8 cellular contexts compared by ENCODE assay signal in the genomic region with DNA sequence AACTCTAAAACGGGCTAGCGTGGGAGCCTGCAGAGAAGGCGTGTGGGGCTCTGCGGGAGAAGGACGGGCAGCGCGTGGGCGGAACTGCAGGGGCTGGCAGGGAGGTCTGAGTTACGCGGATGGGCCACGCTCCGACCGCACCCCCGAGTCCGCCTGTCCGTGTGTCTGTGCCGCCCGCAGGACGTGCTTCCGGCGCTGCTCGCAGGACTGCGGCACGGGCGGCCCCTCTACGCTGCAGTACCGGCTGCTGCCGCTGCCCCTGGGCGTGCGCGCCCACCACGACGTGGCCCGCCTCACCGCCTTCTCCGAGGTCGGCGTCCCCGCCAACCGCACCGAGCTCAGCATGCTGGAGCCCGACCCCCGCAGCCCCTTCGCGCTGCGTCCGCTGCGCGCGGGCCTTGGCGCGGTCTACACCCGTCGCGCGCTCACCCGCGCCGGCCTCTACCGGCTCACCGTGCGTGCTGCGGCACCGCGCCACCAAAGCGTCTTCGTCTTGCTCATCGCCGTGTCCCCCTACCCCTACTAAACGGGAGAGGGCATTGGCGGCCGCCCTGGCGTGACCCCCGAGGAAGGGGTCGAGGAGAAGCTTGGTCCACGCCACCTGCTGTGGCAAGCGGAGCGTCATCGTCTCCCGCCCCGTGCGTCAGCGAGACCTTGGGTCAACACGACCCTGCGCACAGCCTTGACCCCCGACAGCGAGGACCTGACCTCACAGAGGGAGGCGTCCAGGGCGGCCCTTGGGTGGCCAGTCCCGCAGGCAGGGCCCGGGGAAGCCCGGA. TPM values are rescaled to one million over a fixed set of nuclear protein-coding genes. Genes with fewer than 3 reads are reported as not detected.
A peak's percentile ranks its signal among the peaks of the same experiment; 100 is the strongest.
DNase-seq lines count a peak whose midpoint lies in the region; ATAC-seq and TF ChIP-seq lines count a peak whose summit lies in the region.

No MANE protein-coding gene starts in this region.

- POLR2A ChIA-PET in WTC11 (lab: Charles Lee) = interaction anchor here (0.6 kb wide), 1 partner anchor 1662 kb away, joined by 3 read pairs; the partner anchor contains the start of gene ZER1

- peaks cover 35% of the 10 kb centered on the region for H3K27me3 Mint-ChIP-seq in WTC11 (ENCODE audit: low read depth)

- ATAC-seq in WTC11 (peak; percentile 88), GM18517 (IDR thresholded peaks at IDR 0.05; ENCODE audit: unreplicated experiment) (no peak), HG02981 (IDR thresholded peaks at IDR 0.05; ENCODE audit: unreplicated experiment) (no peak)

- H3K4me1 Mint-ChIP-seq in WTC11 = peaks cover 12% of the 10 kb centered on the region; the same call in 1 of the 2 replicates

- peak overlapping the region; percentile 70 for H2AFZ ChIP-seq in neuron (ENCODE audit: low read depth, low read length)

- DNase-seq in ACHN = peak; percentile 28
- peak; percentile 45 for DNase-seq in GM19240 (ENCODE audit: insufficient read length, low spot score)
- peak; percentile 76 for DNase-seq in WTC11 (ENCODE audit: low spot score)
- DNase-seq in esophagus squamous epithelium (lab: John Stamatoyannopoulos, UW) = no peak
- DNase-seq in DMS 273 (lab: John Stamatoyannopoulos, UW; ENCODE audit: unreplicated experiment) = no peak

- H3K27me3 ChIP-seq in esophagus squamous epithelium = peaks cover 0 to 97% (median 0%) of the 10 kb centered on the region in 4 donors
- H3K27me3 ChIP-seq in neuron (ENCODE audit: insufficient read depth, low read length) = peaks cover 60% of the 10 kb centered on the region

- no peak overlapping the region for H3K27ac Mint-ChIP-seq in WTC11

- H3K36me3 ChIP-seq in esophagus squamous epithelium = no peaks in the 10 kb centered on the region
- H3K36me3 ChIP-seq in neuron (ENCODE audit: insufficient read depth, low read length) = no peaks in the 10 kb centered on the region

- TF ChIP-seq POLR2A in esophagus squamous epithelium (IDR thresholded peaks at IDR 0.05) = no peak

- intact Hi-C loops in esophagus squamous epithelium (cut with DNase I) = no loop called here

- H3K4me3 ChIP-seq in esophagus squamous epithelium (peak overlapping the region; percentile 1 to 58 (median 35)), neuron (ENCODE audit: low read length) (no peak overlapping the region)

- H3K4me1 ChIP-seq in esophagus squamous epithelium (peaks cover 13 to 29% (median 14%) of the 10 kb centered on the region in 3 donors), neuron (ENCODE audit: insufficient read depth, low read length) (peaks cover 2% of the 10 kb centered on the region)

- H3K4me3 Mint-ChIP-seq in WTC11 = peak overlapping the region; percentile 65

- CTCF ChIA-PET in WTC11 (lab: Charles Lee) = interaction anchor here (0.7 to 3.2 kb wide), 13 partner anchors 10 to 380 kb away, joined by 3 to 20 read pairs (median 3); partner anchors contain the start of gene GPR107

- no peaks in the 10 kb centered on the region for H3K9me3 Mint-ChIP-seq in WTC11

- H3K27ac ChIP-seq in esophagus squamous epithelium = no peak overlapping the region

- H3K36me3 Mint-ChIP-seq in WTC11 = no peaks in the 10 kb centered on the region

- TF ChIP-seq CTCF in WTC11 (IDR thresholded peaks at IDR 0.05) = peak; percentile 65
- TF ChIP-seq CTCF in esophagus squamous epithelium (IDR thresholded peaks at IDR 0.05) = peak in 5 of 6 experiments; percentile 57 to 87 (median 70)

- in situ Hi-C loops in ACHN (cut with HindIII; ENCODE audit: low pct_ligation_motif_present, low pct_unique_long_range_greater_than_20kb, low sequenced_read_pairs) = no loop called here

- 0 to 27% methylated on average over 1 to 4 of the region's 92 CpGs for WGBS in esophagus squamous epithelium, 2 donors

- H3K9me3 ChIP-seq in esophagus squamous epithelium = peaks cover 0 to 16% (median 3%) of the 10 kb centered on the region in 3 donors
- no peaks in the 10 kb centered on the region for H3K9me3 ChIP-seq in neuron (ENCODE audit: low read length)

TF ChIP-seq in WTC11, 78 proteins besides CTCF, POLR2A, EP300 and RAD21 (continues in another document):
- TF ChIP-seq ETV6 (CRISPR knock-in tag; IDR thresholded peaks at IDR 0.05) (0 out of 2 replicates have a peak, but pooled peaks have one; percentile 2), ATF6 (CRISPR knock-in tag; IDR thresholded peaks at IDR 0.05) (no peak), ZNF425 (CRISPR knock-in tag; conservative IDR thresholded peaks at IDR 0.05) (no peak), SP1 (CRISPR knock-in tag; conservative IDR thresholded peaks at IDR 0.05) (0 out of 2 replicates have a peak, but pooled peaks have one; percentile 40), SMAD4 (CRISPR knock-in tag; IDR thresholded peaks at IDR 0.05) (no peak), ZNF396 (CRISPR knock-in tag; IDR thresholded peaks at IDR 0.05; ENCODE audit: borderline replicate concordance) (no peak), CDX4 (CRISPR knock-in tag; IDR thresholded peaks at IDR 0.05; ENCODE audit: borderline replicate concordance) (no peak), ZNF671 (CRISPR knock-in tag; IDR thresholded peaks at IDR 0.05) (no peak)
- TF ChIP-seq, protein P1, sequence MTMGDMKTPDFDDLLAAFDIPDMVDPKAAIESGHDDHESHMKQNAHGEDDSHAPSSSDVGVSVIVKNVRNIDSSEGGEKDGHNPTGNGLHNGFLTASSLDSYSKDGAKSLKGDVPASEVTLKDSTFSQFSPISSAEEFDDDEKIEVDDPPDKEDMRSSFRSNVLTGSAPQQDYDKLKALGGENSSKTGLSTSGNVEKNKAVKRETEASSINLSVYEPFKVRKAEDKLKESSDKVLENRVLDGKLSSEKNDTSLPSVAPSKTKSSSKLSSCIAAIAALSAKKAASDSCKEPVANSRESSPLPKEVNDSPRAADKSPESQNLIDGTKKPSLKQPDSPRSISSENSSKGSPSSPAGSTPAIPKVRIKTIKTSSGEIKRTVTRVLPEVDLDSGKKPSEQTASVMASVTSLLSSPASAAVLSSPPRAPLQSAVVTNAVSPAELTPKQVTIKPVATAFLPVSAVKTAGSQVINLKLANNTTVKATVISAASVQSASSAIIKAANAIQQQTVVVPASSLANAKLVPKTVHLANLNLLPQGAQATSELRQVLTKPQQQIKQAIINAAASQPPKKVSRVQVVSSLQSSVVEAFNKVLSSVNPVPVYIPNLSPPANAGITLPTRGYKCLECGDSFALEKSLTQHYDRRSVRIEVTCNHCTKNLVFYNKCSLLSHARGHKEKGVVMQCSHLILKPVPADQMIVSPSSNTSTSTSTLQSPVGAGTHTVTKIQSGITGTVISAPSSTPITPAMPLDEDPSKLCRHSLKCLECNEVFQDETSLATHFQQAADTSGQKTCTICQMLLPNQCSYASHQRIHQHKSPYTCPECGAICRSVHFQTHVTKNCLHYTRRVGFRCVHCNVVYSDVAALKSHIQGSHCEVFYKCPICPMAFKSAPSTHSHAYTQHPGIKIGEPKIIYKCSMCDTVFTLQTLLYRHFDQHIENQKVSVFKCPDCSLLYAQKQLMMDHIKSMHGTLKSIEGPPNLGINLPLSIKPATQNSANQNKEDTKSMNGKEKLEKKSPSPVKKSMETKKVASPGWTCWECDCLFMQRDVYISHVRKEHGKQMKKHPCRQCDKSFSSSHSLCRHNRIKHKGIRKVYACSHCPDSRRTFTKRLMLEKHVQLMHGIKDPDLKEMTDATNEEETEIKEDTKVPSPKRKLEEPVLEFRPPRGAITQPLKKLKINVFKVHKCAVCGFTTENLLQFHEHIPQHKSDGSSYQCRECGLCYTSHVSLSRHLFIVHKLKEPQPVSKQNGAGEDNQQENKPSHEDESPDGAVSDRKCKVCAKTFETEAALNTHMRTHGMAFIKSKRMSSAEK (CRISPR knock-in tag; IDR thresholded peaks at IDR 0.05; ENCODE audit: borderline replicate concordance) = no peak

RNA-seq across cellular contexts. Expression of gene ASS1, which starts 11.4 kb away (rescaled TPM):
- total RNA-seq in WTC11 (2021) (71.0 to 95.7 TPM (median 74.2 TPM) in 3 replicates), esophagus squamous epithelium (100 to 1,000 TPM in 2 of 4 donors, 10 to 100 TPM in 2; 33.5 to 203 (median 85.2) TPM)

Comparison
In these comparisons a context has a peak if more than half of its experiments do, and no peak if none do; other contexts are left out.
1. DNase-seq: peak in ACHN (single experiment), GM19240 (single experiment) and WTC11 (single experiment); none in esophagus squamous epithelium (single experiment) and DMS 273 (single experiment).